In genomic region chr2:80548469-80548868, GRCh38 we compare ENCODE assay signal across 25 cellular contexts.
DNase-seq lines count a peak whose midpoint lies in the region; ATAC-seq and TF ChIP-seq lines count a peak whose summit lies in the region.
"Had no signal": no experiment of that assay in that cellular context is flagged by ENCODE, and none has a peak within 500 bp of the region (broad histone marks: within the 10 kb centered on the region; RNA-seq: fewer than 3 reads in every experiment).

No MANE protein-coding gene starts in this region.

- H3K4me3 Mint-ChIP-seq in naive thymus-derived CD8-positive, alpha-beta T cell, result no peak overlapping the region
- H3K4me3 Mint-ChIP-seq in CD4-positive, alpha-beta memory T cell, result no peak overlapping the region
- H3K4me3 Mint-ChIP-seq: activated naive CD4-positive, alpha-beta T cell treated with anti-CD3 and anti-CD28 coated beads for 36 hours; activated T-cell treated with anti-CD3 and anti-CD28 coated beads, Interleukin-2, amount 50 U/mL, for 4 hours; IgD-negative memory B cell; stimulated activated memory B cell treated with anti-CD40 and anti-IgM and Interleukin-4, amounts not matched to agents 10 μg/mL and 1 μg/mL and 100 μg/mL, for 72 hours had no signal

- peaks cover 20% of the 10 kb centered on the region for H3K4me1 ChIP-seq in RWPE2 (ENCODE audit: insufficient read depth, poor library complexity, severe bottlenecking)
- H3K4me1 ChIP-seq in CD4-positive, alpha-beta memory T cell (ENCODE audit: insufficient read depth, low read length), result no peaks in the 10 kb centered on the region
- H3K4me1 ChIP-seq: lower lobe of right lung had no signal

- POLR2A ChIA-PET in naive thymus-derived CD8-positive, alpha-beta T cell (lab: Charles Lee), result no interaction called here
- POLR2A ChIA-PET in CD4-positive, alpha-beta memory T cell (lab: Charles Lee; ENCODE audit: partially characterized antibody), result no interaction called here

- no peaks in the 10 kb centered on the region for H3K9me3 ChIP-seq in RWPE2 (ENCODE audit: severe bottlenecking)
- H3K9me3 ChIP-seq in CD4-positive, alpha-beta memory T cell (ENCODE audit: control insufficient read depth in 1 of 2, low read length in 2 of 2), result peaks cover 0 to 3% of the 10 kb centered on the region in 2 donors
- H3K9me3 ChIP-seq: lower lobe of right lung had no signal

- H3K9me3 Mint-ChIP-seq in naive thymus-derived CD8-positive, alpha-beta T cell, result peaks cover 0 to 24% (median 11%) of the 10 kb centered on the region in 9 donors
- H3K9me3 Mint-ChIP-seq in CD4-positive, alpha-beta memory T cell, result peaks cover 0 to 22% (median 11%) of the 10 kb centered on the region in 8 donors
- H3K9me3 Mint-ChIP-seq: stimulated activated memory B cell treated with anti-CD40 and anti-IgM and Interleukin-4, amounts not matched to agents 10 μg/mL and 1 μg/mL and 100 μg/mL, for 72 hours had no signal

- CTCF ChIA-PET in CD4-positive, alpha-beta memory T cell (lab: Charles Lee; ENCODE audit: partially characterized antibody), result no interaction called here

- no peak for TF ChIP-seq CTCF in RWPE2 (IDR thresholded peaks at IDR 0.05; ENCODE audit: poor library complexity, severe bottlenecking)

- peak; percentile 73; the same call in 2 of the 3 replicates for ATAC-seq in RWPE2 (ENCODE audit: low read depth)
- no peak for ATAC-seq in GM18868 (IDR thresholded peaks at IDR 0.05; ENCODE audit: unreplicated experiment)
- ATAC-seq in naive thymus-derived CD8-positive, alpha-beta T cell, result no peak
- ATAC-seq: activated T-cell treated with anti-CD3 and anti-CD28 coated beads, Interleukin-2, amount 50 U/mL, for 4 hours; lower lobe of right lung; stimulated activated memory B cell treated with anti-CD40 and anti-IgM and Interleukin-4, amounts not matched to agents 10 μg/mL and 1 μg/mL and 100 μg/mL, for 72 hours had no signal

- H3K27me3 ChIP-seq in RWPE2 (ENCODE audit: insufficient read depth, poor library complexity, severe bottlenecking), result no peaks in the 10 kb centered on the region
- no peaks in the 10 kb centered on the region for H3K27me3 ChIP-seq in CD4-positive, alpha-beta memory T cell (ENCODE audit: insufficient read depth, low read length)
- H3K27me3 ChIP-seq: dorsolateral prefrontal cortex had no signal

- no peaks in the 10 kb centered on the region for H3K36me3 ChIP-seq in RWPE2 (ENCODE audit: low read depth)
- no peaks in the 10 kb centered on the region for H3K36me3 ChIP-seq in CD4-positive, alpha-beta memory T cell (ENCODE audit: insufficient read depth, low read length)
- H3K36me3 ChIP-seq: lower lobe of right lung had no signal

- H3K4me1 Mint-ChIP-seq in naive thymus-derived CD8-positive, alpha-beta T cell, result no peaks in the 10 kb centered on the region
- H3K4me1 Mint-ChIP-seq in CD4-positive, alpha-beta memory T cell, result no peaks in the 10 kb centered on the region
- H3K4me1 Mint-ChIP-seq: IgD-negative memory B cell; stimulated activated memory B cell treated with anti-CD40 and anti-IgM and Interleukin-4, amounts not matched to agents 10 μg/mL and 1 μg/mL and 100 μg/mL, for 72 hours had no signal

- no peaks in the 10 kb centered on the region for H3K36me3 Mint-ChIP-seq in naive thymus-derived CD8-positive, alpha-beta T cell
- H3K36me3 Mint-ChIP-seq in CD4-positive, alpha-beta memory T cell, result no peaks in the 10 kb centered on the region
- H3K36me3 Mint-ChIP-seq: IgD-negative memory B cell; stimulated activated memory B cell treated with anti-CD40 and anti-IgM and Interleukin-4, amounts not matched to agents 10 μg/mL and 1 μg/mL and 100 μg/mL, for 72 hours had no signal

- no peak overlapping the region for H3K27ac ChIP-seq in RWPE2 (ENCODE audit: poor library complexity, severe bottlenecking)
- no peak overlapping the region for H3K27ac ChIP-seq in CD4-positive, alpha-beta memory T cell (ENCODE audit: low read depth, low read length)
- H3K27ac ChIP-seq: dorsolateral prefrontal cortex, lower lobe of right lung had no signal

- H3K27ac Mint-ChIP-seq in naive thymus-derived CD8-positive, alpha-beta T cell, result no peak overlapping the region
- H3K27ac Mint-ChIP-seq in CD4-positive, alpha-beta memory T cell, result no peak overlapping the region
- H3K27ac Mint-ChIP-seq: activated naive CD4-positive, alpha-beta T cell treated with anti-CD3 and anti-CD28 coated beads for 36 hours; stimulated activated memory B cell treated with anti-CD40 and anti-IgM and Interleukin-4, amounts not matched to agents 10 μg/mL and 1 μg/mL and 100 μg/mL, for 72 hours had no signal

- no peaks in the 10 kb centered on the region for H3K27me3 Mint-ChIP-seq in naive thymus-derived CD8-positive, alpha-beta T cell
- H3K27me3 Mint-ChIP-seq in CD4-positive, alpha-beta memory T cell, result no peaks in the 10 kb centered on the region
- H3K27me3 Mint-ChIP-seq: IgD-negative memory B cell; stimulated activated memory B cell treated with anti-CD40 and anti-IgM and Interleukin-4, amounts not matched to agents 10 μg/mL and 1 μg/mL and 100 μg/mL, for 72 hours had no signal

- DNase-seq in NCI-H345 (lab: John Stamatoyannopoulos, UW), result peak; percentile 49
- no peak for DNase-seq in NCI-H345 treated with DMSO at 0.1 percent for 48 hours (lab: John Stamatoyannopoulos, UW; ENCODE audit: unreplicated experiment)
- no peak for DNase-seq in RWPE2 (ENCODE audit: low spot score)
- DNase-seq in cardiac septum (ENCODE audit: low spot score), result peak; percentile 82
- peak; percentile 76 for DNase-seq in ureter (ENCODE audit: low spot score)
- no peak for DNase-seq in naive thymus-derived CD8-positive, alpha-beta T cell
- DNase-seq in CD4-positive, alpha-beta memory T cell, result no peak
- DNase-seq: activated CD4-positive, alpha-beta T cell treated with anti-CD3 and anti-CD28 coated beads for 1 hour; activated naive CD4-positive, alpha-beta T cell treated with anti-CD3 and anti-CD28 coated beads for 36 hours; activated T-cell treated with anti-CD3 and anti-CD28 coated beads, Interleukin-2, amount 50 U/mL, for 4 hours; AML-193; amniotic stem cell; EL; hippocampal formation; islet precursor cell; lower lobe of right lung; NCI-H1417 treated with DMSO at 0.1 percent for 48 hours; NCI-H774; SHP77; SW 1271 had no signal

- intact Hi-C loops in cardiac septum (cut with DNase I), result no loop called here
- intact Hi-C loops in CD4-positive, alpha-beta memory T cell (cut with micrococcal nuclease), result no loop called here

- H3K4me3 ChIP-seq in RWPE2 (ENCODE audit: severe bottlenecking), result no peak overlapping the region
- no peak overlapping the region for H3K4me3 ChIP-seq in CD4-positive, alpha-beta memory T cell (ENCODE audit: low read length in 2 of 2)
- H3K4me3 ChIP-seq: dorsolateral prefrontal cortex, lower lobe of right lung, smooth muscle cell had no signal

Comparison
In these comparisons a context has a peak if more than half of its experiments do, and no peak if none do; other contexts are left out.
1. DNase-seq: peak in NCI-H345 (single experiment), cardiac septum (single experiment) and ureter (single experiment); none in NCI-H345 treated with DMSO at 0.1 percent for 48 hours (single experiment), RWPE2 (single experiment), naive thymus-derived CD8-positive, alpha-beta T cell (0 of 10) and CD4-positive, alpha-beta memory T cell (0 of 5).